In the genomic region with DNA sequence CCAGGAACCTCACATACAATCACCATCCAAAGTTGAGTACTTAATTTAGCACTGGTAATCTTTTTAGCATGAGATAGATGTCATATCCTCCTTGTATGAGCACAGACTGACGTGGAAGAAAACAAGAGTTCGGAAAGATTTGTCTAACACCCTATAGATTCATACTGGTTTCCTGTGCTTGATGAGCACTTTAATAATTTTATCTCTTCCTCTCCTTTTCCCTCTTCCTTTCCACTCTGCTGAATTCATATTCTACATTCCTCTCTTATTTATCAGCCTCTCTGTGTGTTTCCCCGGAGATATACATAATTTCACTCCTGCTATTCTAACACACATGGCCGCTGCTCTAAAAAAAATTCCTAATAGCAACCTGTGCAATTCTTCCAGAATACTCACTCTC, we compare ENCODE assay signal across 19 cellular contexts.
A peak's percentile ranks its signal among the peaks of the same experiment; 100 is the strongest.
DNase-seq lines count a peak whose midpoint lies in the region; ATAC-seq, FAIRE-seq and TF ChIP-seq lines count a peak whose summit lies in the region.
"Had no signal": no experiment of that assay in that cellular context is flagged by ENCODE, and none has a peak within 500 bp of the region (broad histone marks: within the 10 kb centered on the region; RNA-seq: fewer than 3 reads in every experiment).

No MANE protein-coding gene starts in this region.

- H3K4me3 ChIP-seq in brain microvascular endothelial cell (ENCODE audit: low read depth, low read length) (no peak overlapping the region), endothelial cell of umbilical vein (replicated peaks in 1 of 3; ENCODE audit: insufficient read depth in 1 of 3, low read depth in 1 of 3, low read length in 3 of 3) (no peak overlapping the region)
- no peak overlapping the region for H3K4me3 ChIP-seq in CD8-positive, alpha-beta memory T cell (ENCODE audit: low read length)
- H3K4me3 ChIP-seq: GM23338 had no signal

- no peaks in the 10 kb centered on the region for H4K20me1 ChIP-seq in endothelial cell of umbilical vein (replicated peaks; ENCODE audit: control insufficient read depth, extremely low read depth, insufficient read depth, low read length)

- no TSS peak for BruUV-seq in endothelial cell of umbilical vein (replicated peaks; lab: Mats Ljungman, UMichigan)

- H3K9me3 Mint-ChIP-seq in CD8-positive, alpha-beta memory T cell: peaks cover 0 to 12% (median 10%) of the 10 kb centered on the region in 5 donors
- H3K9me3 Mint-ChIP-seq: CD4-positive, alpha-beta T cell had no signal

- no peak overlapping the region for H3K9ac ChIP-seq in endothelial cell of umbilical vein (replicated peaks; ENCODE audit: extremely low read depth, insufficient read depth, low read length)

- H3K9me1 ChIP-seq in endothelial cell of umbilical vein (replicated peaks; ENCODE audit: control insufficient read depth, extremely low read depth, insufficient read depth, low read length): no peaks in the 10 kb centered on the region

- H3K27ac Mint-ChIP-seq in CD8-positive, alpha-beta memory T cell: no peak overlapping the region
- H3K27ac Mint-ChIP-seq: CD4-positive, alpha-beta T cell; GM23338; IgD-negative memory B cell had no signal

- peak; percentile 34 for DNase-seq in HT1080 (ENCODE audit: low read depth)
- peak; percentile 3 for DNase-seq in brain microvascular endothelial cell
- peak; percentile 34 for DNase-seq in endothelial cell of umbilical vein (ENCODE audit: low read depth, low spot score)
- no peak for DNase-seq in AG08396 (ENCODE audit: low spot score)
- no peak for DNase-seq in CD8-positive, alpha-beta memory T cell
- DNase-seq: ACHN; AML-193; CD4-positive, alpha-beta T cell; DMS153; DMS79; GF-D8; HCEC 1CT had no signal

- POLR2A ChIA-PET in endothelial cell of umbilical vein (lab: Charles Lee): no interaction called here
- POLR2A ChIA-PET in CD8-positive, alpha-beta memory T cell (lab: Charles Lee): no interaction called here

- in situ Hi-C loops in brain microvascular endothelial cell (cut with HindIII; ENCODE audit: low pct_ligation_motif_present, low sequenced_read_pairs): no loop called here

- H3K36me3 ChIP-seq in brain microvascular endothelial cell (replicated peaks): no peaks in the 10 kb centered on the region
- no peaks in the 10 kb centered on the region for H3K36me3 ChIP-seq in endothelial cell of umbilical vein (ENCODE audit: control insufficient read depth in 2 of 2, extremely low read depth in 1 of 2, insufficient read depth in 2 of 2, low read length in 2 of 2)
- no peaks in the 10 kb centered on the region for H3K36me3 ChIP-seq in CD8-positive, alpha-beta memory T cell (ENCODE audit: insufficient read depth, low read length)

- no peaks in the 10 kb centered on the region for H3K79me2 ChIP-seq in endothelial cell of umbilical vein (ENCODE audit: control insufficient read depth, insufficient read depth, low read length)

- no peak for TF ChIP-seq CTCF in brain microvascular endothelial cell (IDR thresholded peaks at IDR 0.05; ENCODE audit: low read depth, low read length, missing control alignments)
- no peak for TF ChIP-seq CTCF in endothelial cell of umbilical vein (IDR thresholded peaks at IDR 0.05; ENCODE audit: extremely low read depth in 1 of 2, insufficient read depth in 1 of 2, low read depth in 1 of 2, low read length in 2 of 2)

- TF ChIP-seq POLR2A in endothelial cell of umbilical vein (IDR thresholded peaks at IDR 0.05; ENCODE audit: low read depth, low read length): no peak

- H3K27me3 Mint-ChIP-seq in CD8-positive, alpha-beta memory T cell: no peaks in the 10 kb centered on the region
- H3K27me3 Mint-ChIP-seq: CD4-positive, alpha-beta T cell; IgD-negative memory B cell had no signal

- H3K36me3 Mint-ChIP-seq in CD8-positive, alpha-beta memory T cell: no peaks in the 10 kb centered on the region

- dilution Hi-C loops in endothelial cell of umbilical vein (cut with MboI; ENCODE audit: extremely low pct_ligation_motif_present, low sequenced_read_pairs): no loop called here

- FAIRE-seq in endothelial cell of umbilical vein (lab: Jason Lieb, UNC): no peak
- FAIRE-seq: A204.1, H54, HepG2 had no signal

- CTCF ChIA-PET in endothelial cell of umbilical vein (lab: Charles Lee): no interaction called here
- CTCF ChIA-PET in CD8-positive, alpha-beta memory T cell (lab: Charles Lee): no interaction called here

- H2AFZ ChIP-seq in endothelial cell of umbilical vein (ENCODE audit: low read depth, low read length): no peak overlapping the region
- H2AFZ ChIP-seq: GM23338 had no signal

- intact Hi-C loops in endothelial cell of umbilical vein (cut with micrococcal nuclease): no loop called here

- H3K27me3 ChIP-seq in brain microvascular endothelial cell (replicated peaks) (no peaks in the 10 kb centered on the region), endothelial cell of umbilical vein (ENCODE audit: control insufficient read depth in 2 of 2, insufficient read depth in 2 of 2, low read length in 2 of 2) (no peaks in the 10 kb centered on the region)
- H3K27me3 ChIP-seq in CD8-positive, alpha-beta memory T cell (ENCODE audit: insufficient read depth, low read length, poor library complexity, severe bottlenecking): no peaks in the 10 kb centered on the region

- no peaks in the 10 kb centered on the region for H3K4me1 ChIP-seq in endothelial cell of umbilical vein (ENCODE audit: control insufficient read depth, extremely low read depth, insufficient read depth, low read length)
- H3K4me1 ChIP-seq in CD8-positive, alpha-beta memory T cell (ENCODE audit: insufficient read depth, low read length): no peaks in the 10 kb centered on the region

- H3K27ac ChIP-seq in brain microvascular endothelial cell (no peak overlapping the region), endothelial cell of umbilical vein (ENCODE audit: insufficient read depth, low read depth, low read length) (no peak overlapping the region)
- H3K27ac ChIP-seq in CD8-positive, alpha-beta memory T cell (ENCODE audit: low read depth, low read length): no peak overlapping the region
- H3K27ac ChIP-seq: C4-2B had no signal

- no peak overlapping the region for H3K4me3 Mint-ChIP-seq in CD8-positive, alpha-beta memory T cell
- H3K4me3 Mint-ChIP-seq: CD4-positive, alpha-beta T cell; GM23338; IgD-negative memory B cell had no signal

- H3K4me1 Mint-ChIP-seq in CD8-positive, alpha-beta memory T cell: no peaks in the 10 kb centered on the region
- H3K4me1 Mint-ChIP-seq: IgD-negative memory B cell had no signal

- no peak for ATAC-seq in HG02870 (IDR thresholded peaks at IDR 0.05; ENCODE audit: unreplicated experiment)
- ATAC-seq: GM23338, HepG2 had no signal

- peak overlapping the region; percentile 6 for H3K4me2 ChIP-seq in endothelial cell of umbilical vein (ENCODE audit: insufficient read depth, low read length)
- H3K4me2 ChIP-seq: GM23338 had no signal

- no peaks in the 10 kb centered on the region for H3K9me3 ChIP-seq in endothelial cell of umbilical vein (replicated peaks; ENCODE audit: control insufficient read depth, insufficient read depth, low read length)
- H3K9me3 ChIP-seq in CD8-positive, alpha-beta memory T cell (ENCODE audit: low read length): no peaks in the 10 kb centered on the region

TF ChIP-seq in endothelial cell of umbilical vein, 7 proteins besides CTCF, POLR2A, EP300 and RAD21:
- TF ChIP-seq JUN (IDR thresholded peaks at IDR 0.05; ENCODE audit: borderline replicate concordance, insufficient read depth, insufficient read length, low read depth): no peak
- TF ChIP-seq, protein P1, sequence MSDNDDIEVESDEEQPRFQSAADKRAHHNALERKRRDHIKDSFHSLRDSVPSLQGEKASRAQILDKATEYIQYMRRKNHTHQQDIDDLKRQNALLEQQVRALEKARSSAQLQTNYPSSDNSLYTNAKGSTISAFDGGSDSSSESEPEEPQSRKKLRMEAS (IDR thresholded peaks at IDR 0.05; ENCODE audit: insufficient read depth, insufficient read length): no peak
- peak; percentile 46 for TF ChIP-seq FOS (IDR thresholded peaks at IDR 0.05; ENCODE audit: borderline replicate concordance, insufficient read depth, low read length)
- peak; percentile 46 for TF ChIP-seq GATA2 (IDR thresholded peaks at IDR 0.05; ENCODE audit: insufficient read depth, insufficient read length, low read depth, low read length)
TF ChIP-seq in endothelial cell of umbilical vein: peak in this region for 2.

Comparison
In these comparisons a context has a peak if more than half of its experiments do, and no peak if none do; other contexts are left out.
1. DNase-seq: peak in HT1080 (single experiment), brain microvascular endothelial cell (single experiment) and endothelial cell of umbilical vein (single experiment); none in AG08396 (single experiment) and CD8-positive, alpha-beta memory T cell (0 of 5).